Comparison of ENCODE assay signal across 11 cellular contexts in genomic region chr9:96222132-96222531, GRCh38.
DNase-seq lines count a peak whose midpoint lies in the region; ATAC-seq and TF ChIP-seq lines count a peak whose summit lies in the region.
"Had no signal": no experiment of that assay in that cellular context is flagged by ENCODE, and none has a peak within 500 bp of the region (broad histone marks: within the 10 kb centered on the region; RNA-seq: fewer than 3 reads in every experiment).

No MANE protein-coding gene starts in this region.

- H3K9me3 Mint-ChIP-seq in WTC11 (peaks cover 29% of the 10 kb centered on the region), Calu3 (ENCODE audit: low read depth, unreplicated experiment) (peaks cover 5% of the 10 kb centered on the region)

- H3K4me3 Mint-ChIP-seq in WTC11, result no peak overlapping the region
- H3K4me3 Mint-ChIP-seq in Calu3 (ENCODE audit: low read depth, unreplicated experiment), result no peak overlapping the region
- H3K4me3 Mint-ChIP-seq: activated CD4-positive, alpha-beta T cell treated with anti-CD3 and anti-CD28 coated beads, Interleukin-2, amount 10 ng/mL, durations not matched to agents 24 days and 14 days; central memory CD8-positive, alpha-beta T cell had no signal

- CTCF ChIA-PET in BJ (lab: Yijun Ruan, JAX) (interaction anchor here (0.7 kb wide), 1 partner anchor 27 kb away, joined by 3 read pairs; no protein-coding TSS in a partner anchor), WTC11 (lab: Charles Lee) (interaction anchor here (0.5 to 1.2 kb wide), 13 partner anchors 10 to 1000 kb away, joined by 3 to 18 read pairs (median 3); no protein-coding TSS in a partner anchor), Calu3 (lab: Charles Lee) (no interaction called here)

- H3K27ac Mint-ChIP-seq in WTC11, result no peak overlapping the region
- no peak overlapping the region for H3K27ac Mint-ChIP-seq in Calu3 (ENCODE audit: unreplicated experiment)
- H3K27ac Mint-ChIP-seq: activated CD4-positive, alpha-beta T cell treated with anti-CD3 and anti-CD28 coated beads, Interleukin-2, amount 10 ng/mL, durations not matched to agents 24 days and 14 days had no signal

- H3K36me3 Mint-ChIP-seq in WTC11, result peaks cover 10% of the 10 kb centered on the region
- no peaks in the 10 kb centered on the region for H3K36me3 Mint-ChIP-seq in Calu3 (ENCODE audit: insufficient read depth, unreplicated experiment)

- peaks cover 22% of the 10 kb centered on the region for H3K27me3 Mint-ChIP-seq in WTC11 (ENCODE audit: low read depth)
- no peaks in the 10 kb centered on the region for H3K27me3 Mint-ChIP-seq in Calu3 (ENCODE audit: unreplicated experiment)

- peak; percentile 25; the same call in 1 of the 2 replicates for ATAC-seq in WTC11
- no peak for ATAC-seq in GM18870 (IDR thresholded peaks at IDR 0.05; ENCODE audit: unreplicated experiment)
- ATAC-seq in activated CD4-positive, CD25-positive, alpha-beta regulatory T cell treated with anti-CD3 and anti-CD28 coated beads, Interleukin-2, amount 50 U/mL, for 24 hours, result no peak
- ATAC-seq in GM19455 (IDR thresholded peaks at IDR 0.05; ENCODE audit: unreplicated experiment), result no peak

- no peaks in the 10 kb centered on the region for H3K36me3 ChIP-seq in BJ (ENCODE audit: control insufficient read depth, insufficient read depth, low read length)
- no peaks in the 10 kb centered on the region for H3K36me3 ChIP-seq in kidney epithelial cell (ENCODE audit: control insufficient read depth, insufficient read depth, low read length)

- intact Hi-C loops in Calu3 (cut with micrococcal nuclease; ENCODE audit: unreplicated experiment), result no loop called here

- H3K4me3 ChIP-seq in BJ (ENCODE audit: low read depth, low read length) (no peak overlapping the region), kidney epithelial cell (ENCODE audit: low read depth, low read length) (no peak overlapping the region)

- TF ChIP-seq CTCF in BJ (IDR thresholded peaks at IDR 0.05; ENCODE audit: insufficient read depth, low read depth, low read length) (peak; percentile 31), WTC11 (IDR thresholded peaks at IDR 0.05) (peak; percentile 48; the same call in 1 of the 2 replicates), kidney epithelial cell (IDR thresholded peaks at IDR 0.05; ENCODE audit: insufficient read depth, low read length, poor library complexity, severe bottlenecking) (peak; percentile 47), Calu3 (IDR thresholded peaks at IDR 0.05; ENCODE audit: unreplicated experiment) (no peak)

- DNase-seq in BJ (ENCODE audit: low read depth) (no peak), HCEC 1CT (peak; percentile 25), WTC11 (ENCODE audit: low spot score) (peak; percentile 26), kidney epithelial cell (ENCODE audit: low read depth) (no peak), Calu3 (no peak)
- DNase-seq: activated CD4-positive, alpha-beta T cell treated with anti-CD3 and anti-CD28 coated beads, Interleukin-2, amount 10 ng/mL, durations not matched to agents 24 days and 14 days; NCI-H2029 treated with DMSO at 0.1 percent for 48 hours had no signal

- POLR2A ChIA-PET in BJ (lab: Charles Lee), result no interaction called here
- POLR2A ChIA-PET in WTC11 (lab: Charles Lee), result no interaction called here

- H3K4me1 Mint-ChIP-seq in WTC11 (peaks cover 10% of the 10 kb centered on the region), Calu3 (ENCODE audit: low read depth, unreplicated experiment) (no peaks in the 10 kb centered on the region)
- H3K4me1 Mint-ChIP-seq: central memory CD8-positive, alpha-beta T cell had no signal

- BruUV-seq in Calu3 (replicated peaks; lab: Mats Ljungman, UMichigan), result no TSS peak

- H3K27me3 ChIP-seq in BJ (ENCODE audit: control insufficient read depth, insufficient read depth, low read length), result peaks cover 2% of the 10 kb centered on the region; the same call in 1 of the 2 replicates
- H3K27me3 ChIP-seq in kidney epithelial cell (ENCODE audit: control insufficient read depth, insufficient read depth, low read length), result no peaks in the 10 kb centered on the region

TF ChIP-seq in WTC11, 78 proteins besides CTCF, POLR2A, EP300 and RAD21:
- TF ChIP-seq ATF2 (CRISPR knock-in tag; IDR thresholded peaks at IDR 0.05; ENCODE audit: borderline replicate concordance, low read depth) (no peak), JUN (CRISPR knock-in tag; IDR thresholded peaks at IDR 0.05) (no peak), KAT7 (CRISPR knock-in tag; IDR thresholded peaks at IDR 0.05; ENCODE audit: borderline replicate concordance) (no peak), ELF4 (CRISPR knock-in tag; IDR thresholded peaks at IDR 0.05; ENCODE audit: low read depth) (no peak), MLX (CRISPR knock-in tag; IDR thresholded peaks at IDR 0.05) (no peak), GABPB1 (CRISPR knock-in tag; IDR thresholded peaks at IDR 0.05) (no peak), PRDM15 (CRISPR knock-in tag; IDR thresholded peaks at IDR 0.05) (no peak), E2F4 (CRISPR knock-in tag; IDR thresholded peaks at IDR 0.05; ENCODE audit: borderline replicate concordance, low read depth) (no peak), PRRX2 (CRISPR knock-in tag; IDR thresholded peaks at IDR 0.05) (no peak)

Comparison
In these comparisons a context has a peak if more than half of its experiments do, and no peak if none do; other contexts are left out.
1. DNase-seq: peak in HCEC 1CT (single experiment) and WTC11 (single experiment); none in BJ (single experiment), kidney epithelial cell (single experiment) and Calu3 (single experiment).